12 cellular contexts compared by ENCODE assay signal in the genomic region with DNA sequence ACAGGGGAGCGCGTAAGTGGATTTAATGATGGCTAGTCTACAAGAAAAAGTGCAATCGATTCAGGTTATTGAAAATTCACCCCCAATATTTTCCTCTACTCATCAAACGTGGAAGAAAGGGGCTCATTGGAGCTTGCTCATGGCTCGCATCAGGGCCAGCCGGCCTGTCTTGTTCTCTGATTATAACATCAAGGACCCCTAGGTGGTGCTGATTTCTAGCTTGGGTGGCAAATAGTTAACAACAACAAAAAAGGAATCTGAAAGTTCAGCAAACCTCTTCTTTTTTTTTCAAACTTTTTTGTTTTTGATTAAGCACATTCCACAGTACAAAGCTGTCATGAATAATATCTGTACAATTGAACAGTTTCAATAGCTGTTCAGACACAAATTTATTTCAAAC. TPM values are rescaled to one million over a fixed set of nuclear protein-coding genes. Genes with fewer than 3 reads are reported as not detected.
DNase-seq lines count a peak whose midpoint lies in the region; ATAC-seq and TF ChIP-seq lines count a peak whose summit lies in the region.
"Had no signal": no experiment of that assay in that cellular context is flagged by ENCODE, and none has a peak within 500 bp of the region (broad histone marks: within the 10 kb centered on the region; RNA-seq: fewer than 3 reads in every experiment).

No MANE protein-coding gene starts in this region.

- no peak overlapping the region for H3K4me3 ChIP-seq in Jurkat, Clone E6-1 (ENCODE audit: low read length)
- H3K4me3 ChIP-seq in astrocyte of the cerebellum (ENCODE audit: low read depth, low read length): no peak overlapping the region

- intact Hi-C loops in Right ventricle myocardium inferior (cut with DNase I): no loop called here

- ATAC-seq in Right ventricle myocardium inferior: no peak
- ATAC-seq: activated T-helper 17 cell treated with anti-CD3 and anti-CD28 coated beads, Interleukin-2, amount 50 U/mL, for 72 hours had no signal

- peak; percentile 19; the same call in 1 of the 2 replicates for TF ChIP-seq CTCF in GM12874 (IDR thresholded peaks at IDR 0.05; ENCODE audit: insufficient read depth, low read depth, low read length)
- peak; percentile 32 for TF ChIP-seq CTCF in astrocyte of the cerebellum (IDR thresholded peaks at IDR 0.05; ENCODE audit: low read depth, low read length, missing control alignments)
- TF ChIP-seq CTCF in nephron (IDR thresholded peaks at IDR 0.05; ENCODE audit: unreplicated experiment in 3 of 3): peak in 2 of 3 experiments; percentile 11 to 26

- in situ Hi-C loops in astrocyte of the cerebellum (cut with HindIII; ENCODE audit: low sequenced_read_pairs): no loop called here

- H3K9me3 Mint-ChIP-seq in nephron: peaks cover 3% of the 10 kb centered on the region

- H3K27ac Mint-ChIP-seq in nephron: no peak overlapping the region
- H3K27ac Mint-ChIP-seq: activated T-helper 17 cell treated with anti-CD3 and anti-CD28 coated beads, Interleukin-2, amount 50 U/mL, for 72 hours had no signal

- H3K4me1 Mint-ChIP-seq in nephron: no peaks in the 10 kb centered on the region

- H3K36me3 Mint-ChIP-seq in nephron (ENCODE audit: low read depth): no peaks in the 10 kb centered on the region

- H3K4me3 Mint-ChIP-seq in nephron: no peak overlapping the region
- H3K4me3 Mint-ChIP-seq: activated T-helper 17 cell treated with anti-CD3 and anti-CD28 coated beads, Interleukin-2, amount 50 U/mL, for 72 hours had no signal

- peak; percentile 31 for DNase-seq in Jurkat, Clone E6-1 (ENCODE audit: low read depth, low spot score)
- no peak for DNase-seq in astrocyte of the cerebellum (ENCODE audit: low read depth)
- no peak for DNase-seq in Right ventricle myocardium inferior (ENCODE audit: missing footprints)
- DNase-seq in NCI-H774 (lab: John Stamatoyannopoulos, UW): no peak
- no peak for DNase-seq in NCI-H1105 treated with DMSO at 0.1 percent for 48 hours (lab: John Stamatoyannopoulos, UW)
- DNase-seq in COR-L47 (lab: John Stamatoyannopoulos, UW): no peak
- DNase-seq: activated CD4-positive, alpha-beta T cell treated with anti-CD3 and anti-CD28 coated beads, Interleukin-2, amount 50 U/mL, for 1 hour; aorta; NCI-H2107 had no signal

- no peaks in the 10 kb centered on the region for H3K27me3 Mint-ChIP-seq in nephron (ENCODE audit: low read depth)

RNA-seq across cellular contexts. Expression of a gene that starts 35.8 kb away (rescaled TPM):
- 663 TPM for polyA plus RNA-seq in Jurkat, Clone E6-1 (2012; ENCODE audit: insufficient read depth, insufficient read length)
- 430 TPM for total RNA-seq in Right ventricle myocardium inferior
